Comparison of ENCODE assay signal across 8 cellular contexts in genomic region chr10:102647433-102648268, GRCh38. TPM values are rescaled to one million over a fixed set of nuclear protein-coding genes. Genes with fewer than 3 reads are reported as not detected.
A peak's percentile ranks its signal among the peaks of the same experiment; 100 is the strongest.
DNase-seq lines count a peak whose midpoint lies in the region; ATAC-seq, FAIRE-seq and TF ChIP-seq lines count a peak whose summit lies in the region.

No MANE protein-coding gene starts in this region.

- H3K9ac ChIP-seq in skeletal muscle satellite cell (ENCODE audit: low read depth, low read length): peak overlapping the region; percentile 92

- H3K4me2 ChIP-seq in skeletal muscle satellite cell (ENCODE audit: low read length): peak overlapping the region; percentile 79

- peaks cover 61% of the 10 kb centered on the region for H3K4me1 Mint-ChIP-seq in activated T-helper 1 cell treated with anti-CD3 and anti-CD28 coated beads, Interleukin-12 subunit alpha, Interleukin-12 subunit beta, Interleukin-2, Interleukin-4 antibody, amounts not matched to agents 30 ng/mL and 10 ng/mL and 1 ng/mL, durations not matched to agents 14 hours and 24 hours and 36 hours (ENCODE audit: low read depth)

- H3K27me3 ChIP-seq in right atrium auricular region (no peaks in the 10 kb centered on the region), skeletal muscle satellite cell (ENCODE audit: control insufficient read depth, insufficient read depth, low read length) (no peaks in the 10 kb centered on the region), foreskin keratinocyte (no peaks in the 10 kb centered on the region)

- no peak for ATAC-seq in left colon
- no peak for ATAC-seq in foreskin keratinocyte

- peaks cover 0 to 68% of the 10 kb centered on the region in 2 donors for H3K4me1 ChIP-seq in right atrium auricular region
- H3K4me1 ChIP-seq in skeletal muscle satellite cell (ENCODE audit: control insufficient read depth, insufficient read depth, low read length): peaks cover 45% of the 10 kb centered on the region
- H3K4me1 ChIP-seq in foreskin keratinocyte: peaks cover 5% of the 10 kb centered on the region

- peak; percentile 72 for FAIRE-seq in GM19239 (lab: Jason Lieb, UNC)

- H3K4me3 ChIP-seq in right atrium auricular region (peak overlapping the region; percentile 88 to 95), skeletal muscle satellite cell (ENCODE audit: low read length) (peak overlapping the region; percentile 88)

- no peak for TF ChIP-seq CTCF in right atrium auricular region (IDR thresholded peaks at IDR 0.05)
- TF ChIP-seq CTCF in foreskin keratinocyte (conservative IDR thresholded peaks at IDR 0.05): no peak

- peak overlapping the region; percentile 98 to 100 for H3K27ac ChIP-seq in right atrium auricular region
- no peak overlapping the region for H3K27ac ChIP-seq in foreskin keratinocyte

- peaks cover 7% of the 10 kb centered on the region for H3K36me3 ChIP-seq in right atrium auricular region
- peaks cover 21% of the 10 kb centered on the region for H3K36me3 ChIP-seq in skeletal muscle satellite cell (ENCODE audit: insufficient read depth, low read length)

- peak overlapping the region; percentile 95 for H3K27ac Mint-ChIP-seq in activated T-helper 1 cell treated with anti-CD3 and anti-CD28 coated beads, Interleukin-12 subunit alpha, Interleukin-12 subunit beta, Interleukin-2, Interleukin-4 antibody, amounts not matched to agents 30 ng/mL and 10 ng/mL and 1 ng/mL, durations not matched to agents 14 hours and 24 hours and 36 hours

- peak overlapping the region; percentile 91 for H3K4me3 Mint-ChIP-seq in activated T-helper 1 cell treated with anti-CD3 and anti-CD28 coated beads, Interleukin-12 subunit alpha, Interleukin-12 subunit beta, Interleukin-2, Interleukin-4 antibody, amounts not matched to agents 30 ng/mL and 10 ng/mL and 1 ng/mL, durations not matched to agents 14 hours and 24 hours and 36 hours

- peaks cover 28% of the 10 kb centered on the region for H3K36me3 Mint-ChIP-seq in activated T-helper 1 cell treated with anti-CD3 and anti-CD28 coated beads, Interleukin-12 subunit alpha, Interleukin-12 subunit beta, Interleukin-2, Interleukin-4 antibody, amounts not matched to agents 30 ng/mL and 10 ng/mL and 1 ng/mL, durations not matched to agents 14 hours and 24 hours and 36 hours (ENCODE audit: low read depth)

- H3K27me3 Mint-ChIP-seq in activated T-helper 1 cell treated with anti-CD3 and anti-CD28 coated beads, Interleukin-12 subunit alpha, Interleukin-12 subunit beta, Interleukin-2, Interleukin-4 antibody, amounts not matched to agents 30 ng/mL and 10 ng/mL and 1 ng/mL, durations not matched to agents 14 hours and 24 hours and 36 hours (ENCODE audit: insufficient read depth): no peaks in the 10 kb centered on the region

- no peaks in the 10 kb centered on the region for H3K9me3 Mint-ChIP-seq in activated T-helper 1 cell treated with anti-CD3 and anti-CD28 coated beads, Interleukin-12 subunit alpha, Interleukin-12 subunit beta, Interleukin-2, Interleukin-4 antibody, amounts not matched to agents 30 ng/mL and 10 ng/mL and 1 ng/mL, durations not matched to agents 14 hours and 24 hours and 36 hours

- H3K9me3 ChIP-seq in right atrium auricular region: no peaks in the 10 kb centered on the region
- H3K9me3 ChIP-seq in skeletal muscle satellite cell (replicated peaks; ENCODE audit: low read length): no peaks in the 10 kb centered on the region

- intact Hi-C loops in activated T-helper 1 cell treated with anti-CD3 and anti-CD28 coated beads, Interleukin-12 subunit alpha, Interleukin-12 subunit beta, Interleukin-2, Interleukin-4 antibody, amounts not matched to agents 30 ng/mL and 10 ng/mL and 1 ng/mL, durations not matched to agents 14 hours and 24 hours and 36 hours (cut with micrococcal nuclease): loop anchor here (5.0 kb wide), 1 partner anchor 545 kb away; the partner anchor contains the start of gene NT5C2
- intact Hi-C loops in left colon (cut with DNase I, micrococcal nuclease): no loop called here

- no peak for DNase-seq in GM19239 (ENCODE audit: insufficient read length, low spot score)
- no peak for DNase-seq in activated T-helper 1 cell treated with anti-CD3 and anti-CD28 coated beads, Interleukin-12 subunit alpha, Interleukin-12 subunit beta, Interleukin-2, Interleukin-4 antibody, amounts not matched to agents 30 ng/mL and 10 ng/mL and 1 ng/mL, durations not matched to agents 14 hours and 24 hours and 36 hours (ENCODE audit: low spot score)
- no peak for DNase-seq in right atrium auricular region (ENCODE audit: low spot score)
- no peak for DNase-seq in left colon
- no peak for DNase-seq in SKM-1 (lab: John Stamatoyannopoulos, UW; ENCODE audit: unreplicated experiment)
- DNase-seq in HUDEP-2 (lab: John Stamatoyannopoulos, UW; ENCODE audit: unreplicated experiment in 76 of 76): no peak
- no peak for DNase-seq in foreskin keratinocyte

RNA-seq across cellular contexts. Expression of gene TRIM8, which starts 3.4 kb away (rescaled TPM):
- total RNA-seq in activated T-helper 1 cell treated with anti-CD3 and anti-CD28 coated beads, Interleukin-12 subunit alpha, Interleukin-12 subunit beta, Interleukin-2, Interleukin-4 antibody, amounts not matched to agents 30 ng/mL and 10 ng/mL and 1 ng/mL, durations not matched to agents 14 hours and 24 hours and 36 hours: 108 and 111 TPM in 2 replicates
- total RNA-seq in right atrium auricular region: 100 to 1,000 TPM; 106 to 125 TPM
- 62.9 and 69.2 TPM in 2 replicates for total RNA-seq in skeletal muscle satellite cell (2012; rRNA removed)
- 10 to 100 TPM; 58.4 to 64.0 TPM for total RNA-seq in left colon
- total RNA-seq in foreskin keratinocyte: 57.9 and 65.4 TPM in 2 replicates
- polyA plus RNA-seq in foreskin keratinocyte: 59.3 and 62.8 TPM in 2 replicates
